ENCODE assay signal across 12 cellular contexts in the genomic region with DNA sequence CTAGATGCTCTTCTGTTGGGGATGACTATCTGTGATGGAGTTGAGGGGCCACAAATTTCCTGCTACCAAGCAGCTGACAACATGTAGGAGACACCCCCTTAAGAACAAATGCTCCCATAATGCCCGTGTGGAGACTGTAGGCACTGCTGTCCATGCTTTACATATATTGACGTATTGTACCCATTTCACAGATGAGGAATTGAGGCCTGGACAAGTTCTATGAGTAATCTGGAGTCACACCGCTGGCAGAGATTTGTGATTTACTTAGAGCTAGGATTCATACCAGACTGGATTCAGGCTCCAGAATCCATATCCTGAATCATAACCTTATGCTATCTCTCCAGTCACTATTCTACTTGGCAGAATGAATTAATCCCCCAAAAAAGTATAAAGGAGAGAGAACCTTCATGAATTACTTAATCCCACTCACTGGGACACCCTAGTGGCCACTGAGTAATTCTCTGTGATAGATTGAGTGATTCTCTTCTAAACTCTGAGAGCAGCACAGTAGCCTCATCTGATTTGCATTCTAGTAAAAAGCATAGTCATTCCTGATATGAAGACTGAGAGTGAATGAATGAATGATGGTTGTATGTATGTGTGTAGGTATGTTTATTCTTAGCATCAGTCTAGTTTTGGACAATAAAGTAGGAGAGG.
DNase-seq lines count a peak whose midpoint lies in the region; FAIRE-seq and TF ChIP-seq lines count a peak whose summit lies in the region.
"Had no signal": no experiment of that assay in that cellular context is flagged by ENCODE, and none has a peak within 500 bp of the region (broad histone marks: within the 10 kb centered on the region; RNA-seq: fewer than 3 reads in every experiment).

No MANE protein-coding gene starts in this region.

- H3K79me2 ChIP-seq in OCI-LY3 (ENCODE audit: low read length) (no peaks in the 10 kb centered on the region), keratinocyte (ENCODE audit: control insufficient read depth, insufficient read depth, low read length) (no peaks in the 10 kb centered on the region)

- H3K4me3 ChIP-seq in OCI-LY3 (ENCODE audit: low read length) (no peak overlapping the region), keratinocyte (ENCODE audit: control insufficient read depth in 2 of 3, extremely low read depth in 1 of 3, insufficient read depth in 2 of 3, low read depth in 1 of 3, low read length in 3 of 3) (no peak overlapping the region)

- H3K9me3 ChIP-seq in OCI-LY3 (ENCODE audit: insufficient read depth, low read length): no peaks in the 10 kb centered on the region
- H3K9me3 ChIP-seq in keratinocyte (ENCODE audit: control insufficient read depth, low read depth, low read length): no peaks in the 10 kb centered on the region

- no peaks in the 10 kb centered on the region for H3K4me1 ChIP-seq in OCI-LY3 (ENCODE audit: low read length)
- no peaks in the 10 kb centered on the region for H3K4me1 ChIP-seq in keratinocyte (ENCODE audit: control insufficient read depth, extremely low read depth, insufficient read depth, low read length)

- H3K27me3 ChIP-seq in OCI-LY3 (ENCODE audit: low read depth, low read length) (no peaks in the 10 kb centered on the region), keratinocyte (ENCODE audit: control insufficient read depth, extremely low read depth, insufficient read depth, low read length) (peaks cover 4% of the 10 kb centered on the region)

- DNase-seq in HFFc6: no peak
- DNase-seq in keratinocyte (ENCODE audit: low read depth, low spot score): no peak
- no peak for DNase-seq in HK-2 (ENCODE audit: unreplicated experiment)
- no peak for DNase-seq in NCI-H2171 treated with DMSO at 0.1 percent for 48 hours (lab: John Stamatoyannopoulos, UW)
- no peak for DNase-seq in DMS 273 (lab: John Stamatoyannopoulos, UW; ENCODE audit: unreplicated experiment)
- DNase-seq: activated T-cell treated with anti-CD3 and anti-CD28 coated beads, Interleukin-2, amount 50 U/mL, for 24 hours; CD8-positive, alpha-beta memory T cell; mammary epithelial cell; MV-4-11 had no signal

- no peak overlapping the region for H3K4me3 Mint-ChIP-seq in HFFc6
- H3K4me3 Mint-ChIP-seq: activated T-cell treated with anti-CD3 and anti-CD28 coated beads, Interleukin-2, amount 50 U/mL, for 24 hours; CD8-positive, alpha-beta memory T cell; neural crest cell had no signal

- no peaks in the 10 kb centered on the region for H3K27me3 Mint-ChIP-seq in HFFc6 (ENCODE audit: insufficient read depth)
- H3K27me3 Mint-ChIP-seq: activated T-cell treated with anti-CD3 and anti-CD28 coated beads, Interleukin-2, amount 50 U/mL, for 24 hours had no signal

- dilution Hi-C loops in keratinocyte (cut with MboI; ENCODE audit: extremely low pct_ligation_motif_present, low sequenced_read_pairs): no loop called here

- H3K9me1 ChIP-seq in keratinocyte (ENCODE audit: control insufficient read depth, extremely low read depth, insufficient read depth, low read length): no peaks in the 10 kb centered on the region

- TF ChIP-seq CTCF in GM12872 (IDR thresholded peaks at IDR 0.05; ENCODE audit: insufficient read depth, low read depth, low read length) (0 out of 3 replicates have a peak, but pooled peaks have one; percentile 0), HFFc6 (IDR thresholded peaks at IDR 0.05) (peak; percentile 27; the same call in 1 of the 2 replicates), OCI-LY3 (IDR thresholded peaks at IDR 0.05; ENCODE audit: low read depth, low read length) (peak; percentile 21; the same call in 1 of the 2 replicates), keratinocyte (optimal IDR thresholded peaks at IDR 0.05 in 1 of 3, IDR thresholded peaks at IDR 0.05 in 1 of 3, conservative IDR thresholded peaks at IDR 0.05 in 1 of 3; ENCODE audit: extremely low read depth in 1 of 3, insufficient read depth in 2 of 3, low read length in 3 of 3) (peak in 2 of 3 experiments; percentile 14 to 28)

- H3K4me2 ChIP-seq in OCI-LY3 (ENCODE audit: low read length) (no peak overlapping the region), keratinocyte (ENCODE audit: control insufficient read depth, extremely low read depth, insufficient read depth, low read depth, low read length) (no peak overlapping the region)

- no peak for FAIRE-seq in keratinocyte (lab: Jason Lieb, UNC)

- no peaks in the 10 kb centered on the region for H3K4me1 Mint-ChIP-seq in HFFc6 (ENCODE audit: low read depth)
- H3K4me1 Mint-ChIP-seq: CD8-positive, alpha-beta memory T cell; neural crest cell had no signal

- H3K27ac ChIP-seq in OCI-LY3 (ENCODE audit: low read length) (no peak overlapping the region), keratinocyte (ENCODE audit: control insufficient read depth, insufficient read depth, low read length) (no peak overlapping the region)

- H2AFZ ChIP-seq in OCI-LY3 (ENCODE audit: low read depth, low read length) (no peak overlapping the region), keratinocyte (ENCODE audit: control insufficient read depth, low read length) (no peak overlapping the region)

- H3K9ac ChIP-seq in OCI-LY3 (ENCODE audit: low read length): no peak overlapping the region
- no peak overlapping the region for H3K9ac ChIP-seq in keratinocyte (ENCODE audit: control insufficient read depth, extremely low read depth, insufficient read depth, low read length)

- no peaks in the 10 kb centered on the region for H3K36me3 ChIP-seq in OCI-LY3 (replicated peaks; ENCODE audit: low read depth, low read length)
- H3K36me3 ChIP-seq in keratinocyte (ENCODE audit: control insufficient read depth in 2 of 2, extremely low read depth in 1 of 2, insufficient read depth in 2 of 2, low read length in 2 of 2): no peaks in the 10 kb centered on the region

- no peak overlapping the region for H3K27ac Mint-ChIP-seq in HFFc6
- H3K27ac Mint-ChIP-seq: activated T-cell treated with anti-CD3 and anti-CD28 coated beads, Interleukin-2, amount 50 U/mL, for 24 hours; CD8-positive, alpha-beta memory T cell had no signal

- H4K20me1 ChIP-seq in OCI-LY3 (ENCODE audit: insufficient read depth, low read length) (no peaks in the 10 kb centered on the region), keratinocyte (ENCODE audit: control insufficient read depth, extremely low read depth, insufficient read depth, low read length) (no peaks in the 10 kb centered on the region)

- no peaks in the 10 kb centered on the region for H3K36me3 Mint-ChIP-seq in HFFc6 (ENCODE audit: low read depth)
- H3K36me3 Mint-ChIP-seq: CD8-positive, alpha-beta memory T cell had no signal

- peaks cover 13% of the 10 kb centered on the region for H3K9me3 Mint-ChIP-seq in HFFc6
- H3K9me3 Mint-ChIP-seq: activated T-cell treated with anti-CD3 and anti-CD28 coated beads, Interleukin-2, amount 50 U/mL, for 24 hours had no signal
